ENCODE assay signal across 17 cellular contexts in the genomic region with DNA sequence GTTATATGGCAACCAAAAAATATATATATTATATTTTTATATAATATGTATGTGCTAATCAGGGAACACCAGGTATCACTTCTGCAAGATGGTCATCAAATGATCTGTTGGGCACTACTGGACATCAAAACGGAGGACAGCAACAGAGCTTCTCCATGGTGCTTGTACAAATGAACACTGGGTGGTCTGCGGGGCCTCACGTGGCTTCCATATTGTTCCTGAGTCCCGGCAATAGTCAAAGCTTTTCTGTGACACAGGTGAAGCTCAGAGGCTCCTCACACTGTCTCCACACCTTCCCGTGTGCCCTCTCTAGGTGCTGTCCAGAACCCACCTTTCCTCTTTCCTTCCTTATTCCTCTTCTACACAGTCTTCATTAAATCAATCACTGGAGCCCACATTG.
DNase-seq lines count a peak whose midpoint lies in the region; ATAC-seq and TF ChIP-seq lines count a peak whose summit lies in the region.
"Had no signal": no experiment of that assay in that cellular context is flagged by ENCODE, and none has a peak within 500 bp of the region (broad histone marks: within the 10 kb centered on the region; RNA-seq: fewer than 3 reads in every experiment).

No MANE protein-coding gene starts in this region.

- H3K36me3 ChIP-seq in breast epithelium (no peaks in the 10 kb centered on the region), endodermal cell (ENCODE audit: control insufficient read depth, insufficient read depth, low read length) (no peaks in the 10 kb centered on the region)
- H3K36me3 ChIP-seq: BLaER1 treated with 17β-estradiol and CSF1 and Interleukin-3, amounts not matched to agents 10 nM and 100 nM had no signal

- H3K9me3 ChIP-seq in breast epithelium (no peaks in the 10 kb centered on the region), endodermal cell (ENCODE audit: control insufficient read depth, low read length) (peaks cover 6% of the 10 kb centered on the region)
- H3K9me3 ChIP-seq: A549; BLaER1 treated with 17β-estradiol and CSF1 and Interleukin-3, amounts not matched to agents 10 nM and 100 nM; Caco-2 had no signal

- H3K27ac ChIP-seq in breast epithelium, result no peak overlapping the region
- H3K27ac ChIP-seq in endodermal cell (ENCODE audit: low read depth, low read length), result no peak overlapping the region
- H3K27ac ChIP-seq: 22Rv1; A549; BLaER1 treated with 17β-estradiol and CSF1 and Interleukin-3, amounts not matched to agents 10 nM and 100 nM; C4-2B had no signal

- H3K9me3 Mint-ChIP-seq in MCF 10A (ENCODE audit: unreplicated experiment) (peaks cover 21% of the 10 kb centered on the region), endodermal cell (peaks cover 8% of the 10 kb centered on the region)
- H3K9me3 Mint-ChIP-seq: CD8-positive, alpha-beta T cell had no signal

- H3K4me1 Mint-ChIP-seq in MCF 10A (ENCODE audit: insufficient read depth, unreplicated experiment), result no peaks in the 10 kb centered on the region
- H3K4me1 Mint-ChIP-seq in endodermal cell, result peaks cover 8% of the 10 kb centered on the region
- H3K4me1 Mint-ChIP-seq: B cell had no signal

- no peaks in the 10 kb centered on the region for H3K4me1 ChIP-seq in breast epithelium
- no peaks in the 10 kb centered on the region for H3K4me1 ChIP-seq in endodermal cell (ENCODE audit: control insufficient read depth, insufficient read depth, low read length)
- H3K4me1 ChIP-seq: A549, Caco-2 had no signal

- H3K27ac Mint-ChIP-seq in MCF 10A (ENCODE audit: low read depth, unreplicated experiment) (peak overlapping the region; percentile 73), endodermal cell (no peak overlapping the region)
- H3K27ac Mint-ChIP-seq: B cell; CD4-positive, alpha-beta T cell; CD8-positive, alpha-beta T cell had no signal

- 85 to 93% methylated on average over 5 of the region's 5 CpGs for WGBS in endodermal cell (ENCODE audit: insufficient coverage in 1 of 2, insufficient read length in 1 of 2), 2 experiments

- POLR2A ChIA-PET in MCF 10A (lab: Yijun Ruan, JAX), result no interaction called here

- peaks cover 0 to 3% of the 10 kb centered on the region in 2 donors for H3K27me3 ChIP-seq in breast epithelium
- H3K27me3 ChIP-seq in endodermal cell (ENCODE audit: control insufficient read depth, insufficient read depth, low read length, poor library complexity, severe bottlenecking), result no peaks in the 10 kb centered on the region
- H3K27me3 ChIP-seq: BLaER1 treated with 17β-estradiol and CSF1 and Interleukin-3, amounts not matched to agents 10 nM and 100 nM had no signal

- CTCF ChIA-PET in MCF 10A (lab: Yijun Ruan, JAX), result no interaction called here

- no peak for TF ChIP-seq CTCF in MCF 10A (IDR thresholded peaks at IDR 0.05; ENCODE audit: unreplicated experiment)
- TF ChIP-seq CTCF in breast epithelium (IDR thresholded peaks at IDR 0.05), result no peak
- TF ChIP-seq CTCF in endodermal cell (conservative IDR thresholded peaks at IDR 0.05), result no peak

- intact Hi-C loops in MCF 10A (cut with micrococcal nuclease), result no loop called here
- intact Hi-C loops in breast epithelium (cut with DNase I; ENCODE audit: low total_unique reads), result no loop called here

- no peak overlapping the region for H3K4me3 ChIP-seq in breast epithelium
- H3K4me3 ChIP-seq in endodermal cell (ENCODE audit: low read length), result no peak overlapping the region
- H3K4me3 ChIP-seq: A549; BLaER1 treated with 17β-estradiol and CSF1 and Interleukin-3, amounts not matched to agents 10 nM and 100 nM had no signal

- no TSS peak for BruUV-seq in MCF 10A (replicated peaks; lab: Mats Ljungman, UMichigan)

- ATAC-seq in HG03520 (IDR thresholded peaks at IDR 0.05; ENCODE audit: unreplicated experiment), result no peak
- ATAC-seq: A549; CD8-positive, alpha-beta T cell had no signal

- no peak for TF ChIP-seq POLR2A in breast epithelium (IDR thresholded peaks at IDR 0.05)

- H3K36me3 Mint-ChIP-seq in MCF 10A (ENCODE audit: insufficient read depth, unreplicated experiment) (no peaks in the 10 kb centered on the region), endodermal cell (ENCODE audit: low read depth) (no peaks in the 10 kb centered on the region)
- H3K36me3 Mint-ChIP-seq: CD8-positive, alpha-beta T cell had no signal

- DNase-seq in MCF 10A (ENCODE audit: unreplicated experiment) (no peak), breast epithelium (ENCODE audit: low spot score in 2 of 2) (no peak), islet precursor cell (peak; percentile 25), endodermal cell (no peak)
- DNase-seq: AML-193; Caco-2; Calu3; CD4-positive, alpha-beta T cell; CD8-positive, alpha-beta T cell; DMS79 treated with DMSO at 0.1 percent for 48 hours; GF-D8 had no signal

- H3K27me3 Mint-ChIP-seq in MCF 10A (ENCODE audit: insufficient read depth, unreplicated experiment), result no peaks in the 10 kb centered on the region
- H3K27me3 Mint-ChIP-seq in endodermal cell (ENCODE audit: insufficient read depth), result peaks cover 15% of the 10 kb centered on the region
- H3K27me3 Mint-ChIP-seq: B cell; CD4-positive, alpha-beta T cell had no signal

- no peak overlapping the region for H3K9ac ChIP-seq in endodermal cell (ENCODE audit: extremely low read depth, low read length, poor library complexity, severe bottlenecking)
- H3K9ac ChIP-seq: BLaER1 treated with 17β-estradiol and CSF1 and Interleukin-3, amounts not matched to agents 10 nM and 100 nM had no signal

- no peak overlapping the region for H3K4me3 Mint-ChIP-seq in MCF 10A (ENCODE audit: unreplicated experiment)
- H3K4me3 Mint-ChIP-seq in endodermal cell, result no peak overlapping the region
- H3K4me3 Mint-ChIP-seq: B cell; CD4-positive, alpha-beta T cell; CD8-positive, alpha-beta T cell had no signal
